In the genomic region with DNA sequence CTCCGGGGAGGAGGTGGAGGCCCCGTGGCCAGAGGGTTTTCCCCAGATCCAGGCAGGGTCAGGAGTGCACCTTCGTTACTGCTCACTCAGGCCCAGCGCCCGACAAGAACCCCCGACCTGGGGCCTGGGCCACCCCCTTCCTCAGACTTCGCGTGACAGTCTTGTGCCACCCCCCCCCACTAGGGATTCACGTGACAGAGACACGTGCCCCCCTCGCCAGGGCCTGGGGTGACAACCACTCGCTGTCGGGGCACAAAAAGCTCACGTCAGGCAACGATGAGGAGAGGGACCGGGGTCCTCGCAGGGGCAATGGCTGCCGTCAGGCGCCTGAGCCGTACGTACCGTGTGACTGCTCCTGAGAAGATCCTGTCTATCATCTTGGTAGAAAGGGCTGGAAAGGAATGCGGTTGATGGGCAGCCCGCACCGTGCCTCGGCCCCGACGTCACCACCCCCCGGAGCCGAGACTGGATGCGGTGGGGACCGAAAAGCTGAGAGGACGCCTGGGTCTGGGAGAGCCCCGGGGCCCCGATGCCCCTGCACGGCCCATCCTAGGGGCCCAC, we compare ENCODE assay signal across 21 cellular contexts. TPM values are rescaled to one million over a fixed set of nuclear protein-coding genes. Genes with fewer than 3 reads are reported as not detected.
DNase-seq lines count a peak whose midpoint lies in the region; ATAC-seq and TF ChIP-seq lines count a peak whose summit lies in the region.
"Had no signal": no experiment of that assay in that cellular context is flagged by ENCODE, and none has a peak within 500 bp of the region (broad histone marks: within the 10 kb centered on the region; RNA-seq: fewer than 3 reads in every experiment).

No MANE protein-coding gene starts in this region.

- no peak overlapping the region for H3K27ac ChIP-seq in spleen
- H3K27ac ChIP-seq: BLaER1, KMS-11, pancreas, tibial nerve had no signal

- WGBS in spleen, 5 donors, result 94 to 97% (median 96%) methylated on average over 28 to 36 of the region's 36 CpGs

- intact Hi-C loops in spleen (cut with DNase I; ENCODE audit: low total_unique reads), result no loop called here

- H3K9me3 ChIP-seq in T-helper 17 cell (ENCODE audit: control insufficient read depth, low read length, poor library complexity, severe bottlenecking), result no peaks in the 10 kb centered on the region
- no peaks in the 10 kb centered on the region for H3K9me3 ChIP-seq in spleen
- H3K9me3 ChIP-seq: pancreas, tibial nerve had no signal

- peaks cover 0 to 64% (median 11%) of the 10 kb centered on the region in 6 donors for H3K36me3 ChIP-seq in spleen
- H3K36me3 ChIP-seq: pancreas had no signal

- H3K27me3 Mint-ChIP-seq in T-helper 17 cell, result no peaks in the 10 kb centered on the region
- H3K27me3 Mint-ChIP-seq in endothelial cell (ENCODE audit: unreplicated experiment), result peaks cover 17% of the 10 kb centered on the region
- no peaks in the 10 kb centered on the region for H3K27me3 Mint-ChIP-seq in mesothelial cell of epicardium (ENCODE audit: low read depth)
- no peaks in the 10 kb centered on the region for H3K27me3 Mint-ChIP-seq in activated T-cell treated with anti-CD3 and anti-CD28 coated beads, Interleukin-2, amount 50 U/mL, for 24 hours
- H3K27me3 Mint-ChIP-seq: activated CD4-positive, alpha-beta T cell treated with anti-CD3 and anti-CD28 coated beads for 36 hours had no signal

- TF ChIP-seq POLR2A in spleen (IDR thresholded peaks at IDR 0.05), result no peak

- H3K27ac Mint-ChIP-seq in T-helper 17 cell (no peak overlapping the region), endothelial cell (ENCODE audit: unreplicated experiment) (peak overlapping the region; percentile 36), mesothelial cell of epicardium (no peak overlapping the region)
- no peak overlapping the region for H3K27ac Mint-ChIP-seq in activated T-cell treated with anti-CD3 and anti-CD28 coated beads, Interleukin-2, amount 50 U/mL, for 24 hours
- H3K27ac Mint-ChIP-seq: activated CD4-positive, alpha-beta T cell treated with anti-CD3 and anti-CD28 coated beads for 36 hours had no signal

- H3K4me1 Mint-ChIP-seq in T-helper 17 cell, result peaks cover 5% of the 10 kb centered on the region
- peaks cover 1% of the 10 kb centered on the region for H3K4me1 Mint-ChIP-seq in endothelial cell (ENCODE audit: unreplicated experiment)
- no peaks in the 10 kb centered on the region for H3K4me1 Mint-ChIP-seq in mesothelial cell of epicardium
- no peaks in the 10 kb centered on the region for H3K4me1 Mint-ChIP-seq in activated T-cell treated with anti-CD3 and anti-CD28 coated beads, Interleukin-2, amount 50 U/mL, for 24 hours (ENCODE audit: low read depth)
- H3K4me1 Mint-ChIP-seq: activated CD4-positive, alpha-beta T cell treated with anti-CD3 and anti-CD28 coated beads for 36 hours had no signal

- H3K36me3 Mint-ChIP-seq in T-helper 17 cell (ENCODE audit: low read depth) (peaks cover 2% of the 10 kb centered on the region), endothelial cell (ENCODE audit: low read depth, unreplicated experiment) (peaks cover 21% of the 10 kb centered on the region), mesothelial cell of epicardium (peaks cover 45% of the 10 kb centered on the region)
- peaks cover 40% of the 10 kb centered on the region for H3K36me3 Mint-ChIP-seq in activated T-cell treated with anti-CD3 and anti-CD28 coated beads, Interleukin-2, amount 50 U/mL, for 24 hours (ENCODE audit: low read depth)

- TF ChIP-seq CTCF in endothelial cell (IDR thresholded peaks at IDR 0.05; ENCODE audit: unreplicated experiment), result no peak
- no peak for TF ChIP-seq CTCF in mesothelial cell of epicardium (IDR thresholded peaks at IDR 0.05; ENCODE audit: unreplicated experiment)
- no peak for TF ChIP-seq CTCF in spleen (IDR thresholded peaks at IDR 0.05 in 8 of 11, conservative IDR thresholded peaks at IDR 0.05 in 3 of 11)

- no peaks in the 10 kb centered on the region for H3K27me3 ChIP-seq in spleen (replicated peaks in 1 of 7)
- H3K27me3 ChIP-seq: BLaER1, pancreas, tibial nerve had no signal

- H3K4me3 ChIP-seq in spleen, result no peak overlapping the region
- H3K4me3 ChIP-seq: BLaER1, pancreas, tibial nerve had no signal

- ATAC-seq in T-helper 17 cell, result no peak
- ATAC-seq: activated CD4-positive, alpha-beta T cell treated with anti-CD3 and anti-CD28 coated beads for 36 hours; pancreas; PC-3 had no signal

- H3K9me3 Mint-ChIP-seq in endothelial cell (ENCODE audit: unreplicated experiment) (peaks cover 4% of the 10 kb centered on the region), mesothelial cell of epicardium (peaks cover 5% of the 10 kb centered on the region)
- H3K9me3 Mint-ChIP-seq in activated T-cell treated with anti-CD3 and anti-CD28 coated beads, Interleukin-2, amount 50 U/mL, for 24 hours, result no peaks in the 10 kb centered on the region

- no peak overlapping the region for H3K4me3 Mint-ChIP-seq in T-helper 17 cell
- peak overlapping the region; percentile 82 for H3K4me3 Mint-ChIP-seq in endothelial cell (ENCODE audit: unreplicated experiment)
- H3K4me3 Mint-ChIP-seq in mesothelial cell of epicardium, result no peak overlapping the region
- H3K4me3 Mint-ChIP-seq in activated T-cell treated with anti-CD3 and anti-CD28 coated beads, Interleukin-2, amount 50 U/mL, for 24 hours, result no peak overlapping the region
- H3K4me3 Mint-ChIP-seq: activated CD4-positive, alpha-beta T cell treated with anti-CD3 and anti-CD28 coated beads for 36 hours had no signal

- DNase-seq in T-helper 17 cell (peak in 2 of 3 donors; percentile 2 to 5), endothelial cell (ENCODE audit: low spot score) (no peak), mesothelial cell of epicardium (ENCODE audit: low spot score in 2 of 2, unreplicated experiment in 2 of 2) (peak; percentile 17 to 21), spleen (peak; percentile 53), SHP77 treated with DMSO at 0.1 percent for 48 hours (lab: John Stamatoyannopoulos, UW) (no peak), GM03348 (ENCODE audit: low spot score) (no peak)
- no peak for DNase-seq in activated T-cell treated with anti-CD3 and anti-CD28 coated beads, Interleukin-2, amount 50 U/mL, for 24 hours
- DNase-seq: activated CD4-positive, alpha-beta T cell treated with anti-CD3 and anti-CD28 coated beads for 36 hours; activated effector memory CD4-positive, alpha-beta T cell treated with Interleukin-2 at 50 U/mL for 16 hours; amygdala; MM.1S; NCI-H2029; NCI-H526; NK-92 treated with Interleukin-12 subunit alpha and Interleukin-12 subunit beta, amount 100 ng/mL, for 24 hours; PC-3; stimulated activated CD8-positive, alpha-beta memory T cell treated with anti-CD3 and anti-CD28 coated beads, Interleukin-4, amount 100 ng/mL, for 48 hours; T-helper 2 cell had no signal

- no peaks in the 10 kb centered on the region for H3K4me1 ChIP-seq in spleen
- H3K4me1 ChIP-seq: BLaER1, pancreas, tibial nerve had no signal

RNA-seq across cellular contexts. Expression of gene GTPBP6, which starts 23.0 kb away (rescaled TPM):
- total RNA-seq in T-helper 17 cell, result 10 to 100 TPM; 67.7 to 69.0 TPM
- 47.2 TPM for total RNA-seq in endothelial cell (ENCODE audit: unreplicated experiment)
- 65.6 to 67.1 TPM (median 66.7 TPM) in 3 replicates for total RNA-seq in mesothelial cell of epicardium
- total RNA-seq in spleen, result 10 to 100 TPM; 25.4 to 50.4 (median 37.6) TPM
- 10 to 100 TPM; 43.8 to 69.4 (median 43.9) TPM for polyA plus RNA-seq in spleen

RNA-seq across cellular contexts. Expression of gene PPP2R3B, which starts 45.1 kb away (rescaled TPM):
- 10 to 100 TPM; 18.5 to 19.1 TPM for total RNA-seq in T-helper 17 cell
- 44.0 TPM for total RNA-seq in endothelial cell (ENCODE audit: unreplicated experiment)
- 63.0 to 65.5 TPM (median 65.2 TPM) in 3 replicates for total RNA-seq in mesothelial cell of epicardium
- 10 to 100 TPM; 12.6 to 34.2 (median 24.4) TPM for total RNA-seq in spleen
- polyA plus RNA-seq in spleen, result 10 to 100 TPM; 27.0 to 62.2 (median 45.8) TPM

Comparison
In these comparisons a context has a peak if more than half of its experiments do, and no peak if none do; other contexts are left out.
1. DNase-seq: peak in T-helper 17 cell (2 of 3), mesothelial cell of epicardium (2 of 2) and spleen (single experiment); none in endothelial cell (single experiment), SHP77 treated with DMSO at 0.1 percent for 48 hours (single experiment), GM03348 (single experiment) and activated T-cell treated with anti-CD3 and anti-CD28 coated beads, Interleukin-2, amount 50 U/mL, for 24 hours (single experiment).